ENCODE assay signal across 1 cellular context in genomic region chr20:49283703-49284625, GRCh38.
A peak's percentile ranks its signal among the peaks of the same experiment; 100 is the strongest.
TF ChIP-seq lines count a peak whose summit lies in the region.

No MANE protein-coding gene starts in this region.

TF ChIP-seq in K562, 482 proteins besides CTCF, POLR2A, EP300 and RAD21 (continued from another document and continues in another):
- TF ChIP-seq THRB (CRISPR knock-in tag; conservative IDR thresholded peaks at IDR 0.05) = 0 out of 2 replicates have a peak, but pooled peaks have one; percentile 3
- TF ChIP-seq NKRF (IDR thresholded peaks at IDR 0.05; ENCODE audit: borderline replicate concordance) = no peak
- TF ChIP-seq GMEB1 (CRISPR knock-in tag; IDR thresholded peaks at IDR 0.05) = no peak
- no peak for TF ChIP-seq TAF1 (IDR thresholded peaks at IDR 0.05; ENCODE audit: control insufficient read depth, extremely low read depth, insufficient read depth, low read length, severe bottlenecking)
- no peak for TF ChIP-seq TCF7L2 (IDR thresholded peaks at IDR 0.05; ENCODE audit: low read depth, low read length)
- no peak for TF ChIP-seq CTCFL (IDR thresholded peaks at IDR 0.05; ENCODE audit: borderline replicate concordance, insufficient read depth, low read depth, low read length, poor library complexity, severe bottlenecking)
- no peak for TF ChIP-seq BCOR (IDR thresholded peaks at IDR 0.05)
- TF ChIP-seq U2AF1 (optimal IDR thresholded peaks at IDR 0.05; ENCODE audit: low read depth, low read length) = no peak
- no peak for TF ChIP-seq ZBTB8A (IDR thresholded peaks at IDR 0.05; ENCODE audit: partially characterized antibody)
- no peak for TF ChIP-seq GABPB2 (CRISPR knock-in tag; conservative IDR thresholded peaks at IDR 0.05)
- peak; percentile 72; the same call in 1 of the 2 replicates for TF ChIP-seq ZNF445 (CRISPR knock-in tag; IDR thresholded peaks at IDR 0.05; ENCODE audit: low read depth)
- no peak for TF ChIP-seq ZNF511 (CRISPR knock-in tag; IDR thresholded peaks at IDR 0.05)
- TF ChIP-seq RBM14 (IDR thresholded peaks at IDR 0.05; ENCODE audit: borderline replicate concordance, insufficient read depth, low read depth, low read length) = no peak
- no peak for TF ChIP-seq ZNF778 (CRISPR knock-in tag; IDR thresholded peaks at IDR 0.05)
- 0 out of 2 replicates have a peak, but pooled peaks have one; percentile 7 for TF ChIP-seq ZNF253 (CRISPR knock-in tag; conservative IDR thresholded peaks at IDR 0.05)
- TF ChIP-seq TEAD4 (IDR thresholded peaks at IDR 0.05; ENCODE audit: low read length) = no peak
- TF ChIP-seq TEAD4 (CRISPR knock-in tag; IDR thresholded peaks at IDR 0.05; ENCODE audit: borderline replicate concordance) = no peak
- no peak for TF ChIP-seq SRSF3 (IDR thresholded peaks at IDR 0.05; ENCODE audit: insufficient read depth, low read length)
- TF ChIP-seq IRF2 (CRISPR knock-in tag; IDR thresholded peaks at IDR 0.05) = no peak
- TF ChIP-seq ARID2 (IDR thresholded peaks at IDR 0.05) = no peak
- no peak for TF ChIP-seq CBFB (CRISPR knock-in tag; IDR thresholded peaks at IDR 0.05)
- no peak for TF ChIP-seq RFX5 (IDR thresholded peaks at IDR 0.05; ENCODE audit: low read depth, low read length)
- TF ChIP-seq SMARCE1 (IDR thresholded peaks at IDR 0.05) = no peak
- peak in 1 of 2 experiments; percentile 57; a peak in 1 of 3 replicates for TF ChIP-seq CBX3 (IDR thresholded peaks at IDR 0.05; ENCODE audit: borderline replicate concordance in 1 of 2, low read length in 2 of 2)
- no peak for TF ChIP-seq ZBTB7A (IDR thresholded peaks at IDR 0.05; ENCODE audit: borderline replicate concordance, control insufficient read depth, low read depth, low read length)
- no peak; the same call in 1 of the 2 replicates for TF ChIP-seq SUPT5H (IDR thresholded peaks at IDR 0.05)
- no peak for TF ChIP-seq PTBP1 (IDR thresholded peaks at IDR 0.05; ENCODE audit: low read depth, low read length)
- TF ChIP-seq EHMT2 (IDR thresholded peaks at IDR 0.05) = no peak
- TF ChIP-seq ZBTB43 (CRISPR knock-in tag; IDR thresholded peaks at IDR 0.05) = no peak
- TF ChIP-seq ZNF347 (CRISPR knock-in tag; IDR thresholded peaks at IDR 0.05; ENCODE audit: low read depth) = no peak
- TF ChIP-seq RBM25 (IDR thresholded peaks at IDR 0.05; ENCODE audit: low read depth, low read length, severe bottlenecking) = no peak
- 0 out of 2 replicates have a peak, but pooled peaks have one; percentile 50 for TF ChIP-seq RFX7 (CRISPR knock-in tag; IDR thresholded peaks at IDR 0.05)
- TF ChIP-seq PML (IDR thresholded peaks at IDR 0.05; ENCODE audit: low read length) = peak; percentile 23; the same call in 1 of the 2 replicates
- TF ChIP-seq SIN3A (IDR thresholded peaks at IDR 0.05; ENCODE audit: borderline replicate concordance in 2 of 2, control insufficient read depth in 1 of 2, low read depth in 2 of 2, low read length in 2 of 2) = 0 out of 4 replicates have a peak, but pooled peaks of 1 of the 2 experiments have one; percentile 24
- TF ChIP-seq PHF8 (IDR thresholded peaks at IDR 0.05; ENCODE audit: borderline replicate concordance, low read length) = no peak
- no peak for TF ChIP-seq FOXJ2 (tag; IDR thresholded peaks at IDR 0.05)
- TF ChIP-seq SP1 (CRISPR knock-in tag; IDR thresholded peaks at IDR 0.05) = no peak; the same call in 1 of the 2 replicates
- peak; percentile 55; the same call in 1 of the 2 replicates for TF ChIP-seq ZNF75A (CRISPR knock-in tag; IDR thresholded peaks at IDR 0.05)
- no peak for TF ChIP-seq CUX1 (CRISPR knock-in tag; IDR thresholded peaks at IDR 0.05)
- TF ChIP-seq NR1H2 (CRISPR knock-in tag; IDR thresholded peaks at IDR 0.05) = no peak
- TF ChIP-seq POLR2H (tag; IDR thresholded peaks at IDR 0.05; ENCODE audit: low read depth) = no peak
- TF ChIP-seq ZNF224 (CRISPR knock-in tag; IDR thresholded peaks at IDR 0.05) = no peak
- no peak for TF ChIP-seq TFE3 (CRISPR knock-in tag; IDR thresholded peaks at IDR 0.05)
- TF ChIP-seq KLF1 (tag; IDR thresholded peaks at IDR 0.05) = no peak
- no peak for TF ChIP-seq ZNF408 (CRISPR knock-in tag; IDR thresholded peaks at IDR 0.05; ENCODE audit: low read depth)
- TF ChIP-seq HDAC1 (IDR thresholded peaks at IDR 0.05) = no peak
